7 cellular contexts compared by ENCODE assay signal in the genomic region with DNA sequence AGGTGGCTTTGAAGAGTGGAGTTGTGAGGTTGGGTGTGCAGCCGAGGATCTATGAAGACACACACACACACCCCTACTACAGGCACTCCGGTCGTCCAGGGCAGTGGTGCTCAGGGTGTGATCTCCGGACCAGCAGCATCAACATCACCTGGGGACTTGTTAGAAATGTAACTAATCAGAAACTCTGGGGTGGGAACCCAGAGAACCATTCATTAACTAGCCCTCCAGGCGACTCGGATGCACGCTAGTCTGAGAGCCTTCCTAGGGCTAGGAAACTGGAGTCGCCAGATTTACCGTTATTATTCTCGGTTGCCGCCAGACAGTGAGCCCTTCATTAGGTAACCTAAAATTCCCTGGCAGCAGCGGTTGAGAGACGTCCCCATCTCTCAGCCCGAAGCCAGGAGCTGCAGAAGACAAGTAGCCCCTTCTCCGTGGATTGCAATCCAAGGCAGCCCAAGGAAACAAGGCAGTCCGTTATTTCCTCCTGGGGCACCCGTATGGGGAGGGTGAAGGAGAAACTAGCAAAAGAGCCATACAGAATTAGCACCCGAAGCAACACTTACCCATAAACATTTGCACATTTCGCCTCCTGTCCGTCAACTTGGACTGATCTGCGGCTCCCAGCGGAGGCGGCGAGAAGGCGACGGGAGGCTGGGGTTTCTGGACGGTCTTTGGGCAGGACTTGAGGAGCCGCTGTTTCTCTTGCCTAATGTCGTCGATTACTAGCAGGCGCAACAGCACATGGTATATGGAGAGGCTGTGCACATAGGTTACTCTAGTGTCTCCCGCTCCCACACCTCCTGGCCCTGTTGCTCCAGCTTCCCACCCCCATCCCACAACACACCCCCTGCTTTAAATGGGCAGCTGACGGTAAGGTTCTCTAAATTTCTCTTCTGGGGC. TPM values are rescaled to one million over a fixed set of nuclear protein-coding genes. Genes with fewer than 3 reads are reported as not detected.
DNase-seq lines count a peak whose midpoint lies in the region; ATAC-seq and TF ChIP-seq lines count a peak whose summit lies in the region.

No MANE protein-coding gene starts in this region.

- peaks cover 34% of the 10 kb centered on the region for H3K4me1 Mint-ChIP-seq in type B pancreatic cell (ENCODE audit: unreplicated experiment)

- peak overlapping the region; percentile 99 for H3K27ac Mint-ChIP-seq in type B pancreatic cell

- H3K4me3 ChIP-seq in HAP-1 (peak overlapping the region; percentile 55), coronary artery (peak overlapping the region; percentile 95)

- no peaks in the 10 kb centered on the region for H3K9me3 Mint-ChIP-seq in type B pancreatic cell

- no peak for TF ChIP-seq CTCF in coronary artery (IDR thresholded peaks at IDR 0.05)
- TF ChIP-seq CTCF in type B pancreatic cell (conservative IDR thresholded peaks at IDR 0.05), result no peak

- ATAC-seq in GM18502 (IDR thresholded peaks at IDR 0.05; ENCODE audit: poor library complexity, unreplicated experiment), result peak; percentile 27

- H3K36me3 Mint-ChIP-seq in type B pancreatic cell, result peaks cover 13% of the 10 kb centered on the region

- H3K27ac ChIP-seq in coronary artery, result peak overlapping the region; percentile 99

- H3K4me3 Mint-ChIP-seq in type B pancreatic cell, result peak overlapping the region; percentile 88

- DNase-seq in HAP-1 (ENCODE audit: low spot score in 2 of 2) (peak; percentile 25 to 55), OCI-M1 (lab: John Stamatoyannopoulos, UW) (peak; percentile 36), coronary artery (ENCODE audit: low spot score) (peak; percentile 85), lung microvascular endothelial cell (ENCODE audit: low read depth in 2 of 2) (peak; percentile 66 to 74), type B pancreatic cell (ENCODE audit: extremely low spot score, unreplicated experiment) (no peak), COR-L47 (lab: John Stamatoyannopoulos, UW) (no peak)

- H3K27me3 ChIP-seq in HAP-1 (ENCODE audit: low read depth), result no peaks in the 10 kb centered on the region

- H3K36me3 ChIP-seq in HAP-1 (replicated peaks), result peaks cover 21% of the 10 kb centered on the region

- H3K4me1 ChIP-seq in HAP-1, result peaks cover 28% of the 10 kb centered on the region

- H3K9me3 ChIP-seq in HAP-1, result no peaks in the 10 kb centered on the region

- in situ Hi-C loops in HAP-1 (cut with MboI; ENCODE audit: low sequenced_read_pairs), result no loop called here

- H3K27me3 Mint-ChIP-seq in type B pancreatic cell, result peaks cover 56% of the 10 kb centered on the region

RNA-seq across cellular contexts. Expression of a gene that starts 2.9 kb away (rescaled TPM):
- 74.5 and 213 TPM in 2 replicates for total RNA-seq in lung microvascular endothelial cell
- 53.7 and 136 TPM in 2 replicates for total RNA-seq in type B pancreatic cell (ENCODE audit: low replicate concordance)

Comparison
In these comparisons a context has a peak if more than half of its experiments do, and no peak if none do; other contexts are left out.
1. DNase-seq: peak in HAP-1 (2 of 2), OCI-M1 (single experiment), coronary artery (single experiment) and lung microvascular endothelial cell (2 of 2); none in type B pancreatic cell (single experiment) and COR-L47 (single experiment).